Comparison of ENCODE assay signal across 1 cellular context in genomic region chr19:51339687-51340656, GRCh38.
TF ChIP-seq lines count a peak whose summit lies in the region.

No MANE protein-coding gene starts in this region.

TF ChIP-seq in K562, 482 proteins besides CTCF, POLR2A, EP300 and RAD21 (continues in another document):
- TF ChIP-seq NFIX (CRISPR knock-in tag; IDR thresholded peaks at IDR 0.05; ENCODE audit: low read depth) (no peak), MLX (CRISPR knock-in tag; conservative IDR thresholded peaks at IDR 0.05) (0 out of 4 replicates have a peak, but pooled peaks of 1 of the 2 experiments have one; percentile 27), ZBTB43 (CRISPR knock-in tag; IDR thresholded peaks at IDR 0.05) (no peak), HINFP (tag; conservative IDR thresholded peaks at IDR 0.05; ENCODE audit: low read depth) (peak; percentile 82; the same call in 1 of the 2 replicates), SMAD4 (CRISPR knock-in tag; conservative IDR thresholded peaks at IDR 0.05) (peak; percentile 87), MYC (IDR thresholded peaks at IDR 0.05; ENCODE audit: low read depth, low read length) (peak; percentile 81), MYC (CRISPR knock-in tag; IDR thresholded peaks at IDR 0.05; ENCODE audit: borderline replicate concordance, low read depth) (no peak), SMC3 (conservative IDR thresholded peaks at IDR 0.05; ENCODE audit: insufficient read depth, low read depth, low read length) (0 out of 2 replicates have a peak, but pooled peaks have one; percentile 22), MITF (IDR thresholded peaks at IDR 0.05) (peak; percentile 68; the same call in 1 of the 2 replicates), HSF4 (CRISPR knock-in tag; IDR thresholded peaks at IDR 0.05; ENCODE audit: borderline replicate concordance) (peak; percentile 55; the same call in 1 of the 2 replicates), PHTF2 (CRISPR knock-in tag; IDR thresholded peaks at IDR 0.05) (no peak), ZBTB7A (IDR thresholded peaks at IDR 0.05; ENCODE audit: borderline replicate concordance, control insufficient read depth, low read depth, low read length) (peak; percentile 83), ZNF79 (CRISPR knock-in tag; IDR thresholded peaks at IDR 0.05; ENCODE audit: low read depth) (no peak), RBM15 (IDR thresholded peaks at IDR 0.05; ENCODE audit: insufficient read depth, low read length) (no peak), ZNF57 (CRISPR knock-in tag; IDR thresholded peaks at IDR 0.05) (no peak), RNF2 (IDR thresholded peaks at IDR 0.05) (0 out of 2 replicates have a peak, but pooled peaks have one; percentile 26), PHB (CRISPR knock-in tag; IDR thresholded peaks at IDR 0.05) (0 out of 2 replicates have a peak, but pooled peaks have one; percentile 31), ETV5 (CRISPR knock-in tag; IDR thresholded peaks at IDR 0.05; ENCODE audit: low read depth) (no peak), KDM1A (IDR thresholded peaks at IDR 0.05) (no peak), ATF1 (CRISPR knock-in tag; IDR thresholded peaks at IDR 0.05) (0 out of 2 replicates have a peak, but pooled peaks have one; percentile 12), ATF1 (tag; IDR thresholded peaks at IDR 0.05) (peak; percentile 86), NCOA1 (IDR thresholded peaks at IDR 0.05; ENCODE audit: low read depth) (no peak), CLOCK (CRISPR knock-in tag; IDR thresholded peaks at IDR 0.05; ENCODE audit: borderline replicate concordance) (no peak), SMARCE1 (IDR thresholded peaks at IDR 0.05) (peak; percentile 33; the same call in 1 of the 2 replicates), ESRRA (IDR thresholded peaks at IDR 0.05; ENCODE audit: borderline replicate concordance, low read depth) (peak; percentile 87; the same call in 1 of the 2 replicates), ZNF24 (IDR thresholded peaks at IDR 0.05) (no peak), TBL1XR1 (IDR thresholded peaks at IDR 0.05; ENCODE audit: low read length in 2 of 2) (no peak), BRF2 (IDR thresholded peaks at IDR 0.05; ENCODE audit: borderline replicate concordance, insufficient read depth, insufficient read length) (no peak), CREBBP (IDR thresholded peaks at IDR 0.05; ENCODE audit: low read depth, low read length) (no peak), HMG20B (CRISPR knock-in tag; IDR thresholded peaks at IDR 0.05) (no peak), IRF2 (CRISPR knock-in tag; IDR thresholded peaks at IDR 0.05) (no peak), CC2D1A (IDR thresholded peaks at IDR 0.05) (peak; percentile 41), NFIC (IDR thresholded peaks at IDR 0.05) (peak; percentile 51), JUN (IDR thresholded peaks at IDR 0.05; ENCODE audit: borderline replicate concordance, low read depth, low read length) (peak; percentile 23; the same call in 1 of the 2 replicates), JUN (CRISPR knock-in tag; IDR thresholded peaks at IDR 0.05; ENCODE audit: borderline replicate concordance) (peak; percentile 93), ATF7 (IDR thresholded peaks at IDR 0.05) (peak; percentile 74; the same call in 1 of the 2 replicates), EGR1 (conservative IDR thresholded peaks at IDR 0.05) (no peak), ZSCAN29 (IDR thresholded peaks at IDR 0.05) (peak; percentile 12; the same call in 1 of the 2 replicates), FUS (optimal IDR thresholded peaks at IDR 0.05; ENCODE audit: low read depth, low read length) (peak; percentile 19), BCLAF1 (IDR thresholded peaks at IDR 0.05; ENCODE audit: borderline replicate concordance in 1 of 2, control insufficient read depth in 1 of 2, low read depth in 2 of 2, low read length in 1 of 2) (no peak), ZNF707 (CRISPR knock-in tag; conservative IDR thresholded peaks at IDR 0.05) (no peak), SIRT6 (IDR thresholded peaks at IDR 0.05; ENCODE audit: low read depth, low read length) (no peak), ZNF639 (CRISPR knock-in tag; conservative IDR thresholded peaks at IDR 0.05 in 1 of 2, IDR thresholded peaks at IDR 0.05 in 1 of 2) (peak in 1 of 2 experiments; percentile 94; a peak in 2 of 4 replicates)
- TF ChIP-seq, protein P1, sequence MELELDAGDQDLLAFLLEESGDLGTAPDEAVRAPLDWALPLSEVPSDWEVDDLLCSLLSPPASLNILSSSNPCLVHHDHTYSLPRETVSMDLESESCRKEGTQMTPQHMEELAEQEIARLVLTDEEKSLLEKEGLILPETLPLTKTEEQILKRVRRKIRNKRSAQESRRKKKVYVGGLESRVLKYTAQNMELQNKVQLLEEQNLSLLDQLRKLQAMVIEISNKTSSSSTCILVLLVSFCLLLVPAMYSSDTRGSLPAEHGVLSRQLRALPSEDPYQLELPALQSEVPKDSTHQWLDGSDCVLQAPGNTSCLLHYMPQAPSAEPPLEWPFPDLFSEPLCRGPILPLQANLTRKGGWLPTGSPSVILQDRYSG (tag; conservative IDR thresholded peaks at IDR 0.05; ENCODE audit: low read depth): no peak
- TF ChIP-seq, protein P2, sequence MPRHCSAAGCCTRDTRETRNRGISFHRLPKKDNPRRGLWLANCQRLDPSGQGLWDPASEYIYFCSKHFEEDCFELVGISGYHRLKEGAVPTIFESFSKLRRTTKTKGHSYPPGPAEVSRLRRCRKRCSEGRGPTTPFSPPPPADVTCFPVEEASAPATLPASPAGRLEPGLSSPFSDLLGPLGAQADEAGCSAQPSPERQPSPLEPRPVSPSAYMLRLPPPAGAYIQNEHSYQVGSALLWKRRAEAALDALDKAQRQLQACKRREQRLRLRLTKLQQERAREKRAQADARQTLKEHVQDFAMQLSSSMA (CRISPR knock-in tag; IDR thresholded peaks at IDR 0.05): peak; percentile 33; the same call in 1 of the 2 replicates
- TF ChIP-seq, protein P3, sequence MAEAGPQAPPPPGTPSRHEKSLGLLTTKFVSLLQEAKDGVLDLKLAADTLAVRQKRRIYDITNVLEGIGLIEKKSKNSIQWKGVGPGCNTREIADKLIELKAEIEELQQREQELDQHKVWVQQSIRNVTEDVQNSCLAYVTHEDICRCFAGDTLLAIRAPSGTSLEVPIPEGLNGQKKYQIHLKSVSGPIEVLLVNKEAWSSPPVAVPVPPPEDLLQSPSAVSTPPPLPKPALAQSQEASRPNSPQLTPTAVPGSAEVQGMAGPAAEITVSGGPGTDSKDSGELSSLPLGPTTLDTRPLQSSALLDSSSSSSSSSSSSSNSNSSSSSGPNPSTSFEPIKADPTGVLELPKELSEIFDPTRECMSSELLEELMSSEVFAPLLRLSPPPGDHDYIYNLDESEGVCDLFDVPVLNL (CRISPR knock-in tag; IDR thresholded peaks at IDR 0.05; ENCODE audit: low read depth): no peak
- TF ChIP-seq, protein P4, sequence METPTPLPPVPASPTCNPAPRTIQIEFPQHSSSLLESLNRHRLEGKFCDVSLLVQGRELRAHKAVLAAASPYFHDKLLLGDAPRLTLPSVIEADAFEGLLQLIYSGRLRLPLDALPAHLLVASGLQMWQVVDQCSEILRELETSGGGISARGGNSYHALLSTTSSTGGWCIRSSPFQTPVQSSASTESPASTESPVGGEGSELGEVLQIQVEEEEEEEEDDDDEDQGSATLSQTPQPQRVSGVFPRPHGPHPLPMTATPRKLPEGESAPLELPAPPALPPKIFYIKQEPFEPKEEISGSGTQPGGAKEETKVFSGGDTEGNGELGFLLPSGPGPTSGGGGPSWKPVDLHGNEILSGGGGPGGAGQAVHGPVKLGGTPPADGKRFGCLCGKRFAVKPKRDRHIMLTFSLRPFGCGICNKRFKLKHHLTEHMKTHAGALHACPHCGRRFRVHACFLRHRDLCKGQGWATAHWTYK (CRISPR knock-in tag; IDR thresholded peaks at IDR 0.05): 0 out of 2 replicates have a peak, but pooled peaks have one; percentile 50
